ENCODE assay signal across 1 cellular context in the genomic region with DNA sequence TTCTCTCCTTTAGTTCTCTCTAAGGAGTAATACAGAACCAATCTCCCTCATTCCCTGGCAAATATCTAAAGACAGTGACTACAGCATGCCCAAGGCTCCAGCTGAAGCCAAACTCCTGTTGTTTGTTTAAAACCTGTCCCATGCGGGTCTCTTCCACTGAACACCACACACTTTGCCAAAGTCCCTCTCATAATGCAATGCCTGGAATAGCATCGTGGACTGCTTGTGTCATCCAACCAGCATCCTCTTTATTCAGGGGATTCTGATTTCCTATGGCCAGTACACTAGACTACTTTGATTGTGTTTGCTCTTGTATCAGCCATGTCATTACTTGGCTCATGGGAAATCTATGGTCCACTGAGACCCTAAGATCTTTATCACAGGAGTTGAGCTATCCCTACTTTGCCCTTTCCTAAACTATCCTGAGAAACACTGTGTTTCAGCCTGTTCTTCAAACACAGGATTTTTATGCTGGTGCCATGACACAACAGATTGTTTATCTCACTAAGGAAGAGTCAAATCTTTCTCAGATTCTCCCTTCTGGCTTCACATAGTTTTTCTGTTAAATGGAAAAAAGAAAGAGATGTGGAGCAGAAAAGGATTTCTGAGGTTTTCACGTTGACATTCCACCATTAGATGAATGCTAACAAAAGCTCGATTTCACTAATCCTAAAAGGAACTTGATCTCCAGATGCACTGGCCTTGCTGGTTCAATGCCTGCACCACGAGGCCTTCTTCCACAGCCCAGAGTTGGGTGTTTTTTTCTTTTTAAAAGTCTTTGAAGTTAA.
A peak's percentile ranks its signal among the peaks of the same experiment; 100 is the strongest.
TF ChIP-seq lines count a peak whose summit lies in the region.

No MANE protein-coding gene starts in this region.

TF ChIP-seq in K562, 482 proteins besides CTCF, POLR2A, EP300 and RAD21:
- TF ChIP-seq NFE2 (IDR thresholded peaks at IDR 0.05; ENCODE audit: low read depth) (peak; percentile 32; the same call in 1 of the 2 replicates), C11orf30 (IDR thresholded peaks at IDR 0.05; ENCODE audit: low read depth) (peak; percentile 25; the same call in 1 of the 2 replicates), SMARCB1 (IDR thresholded peaks at IDR 0.05; ENCODE audit: insufficient read length, low read depth) (no peak), KDM1A (IDR thresholded peaks at IDR 0.05) (peak in 1 of 2 experiments; percentile 53; a peak in 2 of 4 replicates), MAFG (tag; conservative IDR thresholded peaks at IDR 0.05) (peak; percentile 37; the same call in 1 of the 2 replicates)
- TF ChIP-seq, protein P1, sequence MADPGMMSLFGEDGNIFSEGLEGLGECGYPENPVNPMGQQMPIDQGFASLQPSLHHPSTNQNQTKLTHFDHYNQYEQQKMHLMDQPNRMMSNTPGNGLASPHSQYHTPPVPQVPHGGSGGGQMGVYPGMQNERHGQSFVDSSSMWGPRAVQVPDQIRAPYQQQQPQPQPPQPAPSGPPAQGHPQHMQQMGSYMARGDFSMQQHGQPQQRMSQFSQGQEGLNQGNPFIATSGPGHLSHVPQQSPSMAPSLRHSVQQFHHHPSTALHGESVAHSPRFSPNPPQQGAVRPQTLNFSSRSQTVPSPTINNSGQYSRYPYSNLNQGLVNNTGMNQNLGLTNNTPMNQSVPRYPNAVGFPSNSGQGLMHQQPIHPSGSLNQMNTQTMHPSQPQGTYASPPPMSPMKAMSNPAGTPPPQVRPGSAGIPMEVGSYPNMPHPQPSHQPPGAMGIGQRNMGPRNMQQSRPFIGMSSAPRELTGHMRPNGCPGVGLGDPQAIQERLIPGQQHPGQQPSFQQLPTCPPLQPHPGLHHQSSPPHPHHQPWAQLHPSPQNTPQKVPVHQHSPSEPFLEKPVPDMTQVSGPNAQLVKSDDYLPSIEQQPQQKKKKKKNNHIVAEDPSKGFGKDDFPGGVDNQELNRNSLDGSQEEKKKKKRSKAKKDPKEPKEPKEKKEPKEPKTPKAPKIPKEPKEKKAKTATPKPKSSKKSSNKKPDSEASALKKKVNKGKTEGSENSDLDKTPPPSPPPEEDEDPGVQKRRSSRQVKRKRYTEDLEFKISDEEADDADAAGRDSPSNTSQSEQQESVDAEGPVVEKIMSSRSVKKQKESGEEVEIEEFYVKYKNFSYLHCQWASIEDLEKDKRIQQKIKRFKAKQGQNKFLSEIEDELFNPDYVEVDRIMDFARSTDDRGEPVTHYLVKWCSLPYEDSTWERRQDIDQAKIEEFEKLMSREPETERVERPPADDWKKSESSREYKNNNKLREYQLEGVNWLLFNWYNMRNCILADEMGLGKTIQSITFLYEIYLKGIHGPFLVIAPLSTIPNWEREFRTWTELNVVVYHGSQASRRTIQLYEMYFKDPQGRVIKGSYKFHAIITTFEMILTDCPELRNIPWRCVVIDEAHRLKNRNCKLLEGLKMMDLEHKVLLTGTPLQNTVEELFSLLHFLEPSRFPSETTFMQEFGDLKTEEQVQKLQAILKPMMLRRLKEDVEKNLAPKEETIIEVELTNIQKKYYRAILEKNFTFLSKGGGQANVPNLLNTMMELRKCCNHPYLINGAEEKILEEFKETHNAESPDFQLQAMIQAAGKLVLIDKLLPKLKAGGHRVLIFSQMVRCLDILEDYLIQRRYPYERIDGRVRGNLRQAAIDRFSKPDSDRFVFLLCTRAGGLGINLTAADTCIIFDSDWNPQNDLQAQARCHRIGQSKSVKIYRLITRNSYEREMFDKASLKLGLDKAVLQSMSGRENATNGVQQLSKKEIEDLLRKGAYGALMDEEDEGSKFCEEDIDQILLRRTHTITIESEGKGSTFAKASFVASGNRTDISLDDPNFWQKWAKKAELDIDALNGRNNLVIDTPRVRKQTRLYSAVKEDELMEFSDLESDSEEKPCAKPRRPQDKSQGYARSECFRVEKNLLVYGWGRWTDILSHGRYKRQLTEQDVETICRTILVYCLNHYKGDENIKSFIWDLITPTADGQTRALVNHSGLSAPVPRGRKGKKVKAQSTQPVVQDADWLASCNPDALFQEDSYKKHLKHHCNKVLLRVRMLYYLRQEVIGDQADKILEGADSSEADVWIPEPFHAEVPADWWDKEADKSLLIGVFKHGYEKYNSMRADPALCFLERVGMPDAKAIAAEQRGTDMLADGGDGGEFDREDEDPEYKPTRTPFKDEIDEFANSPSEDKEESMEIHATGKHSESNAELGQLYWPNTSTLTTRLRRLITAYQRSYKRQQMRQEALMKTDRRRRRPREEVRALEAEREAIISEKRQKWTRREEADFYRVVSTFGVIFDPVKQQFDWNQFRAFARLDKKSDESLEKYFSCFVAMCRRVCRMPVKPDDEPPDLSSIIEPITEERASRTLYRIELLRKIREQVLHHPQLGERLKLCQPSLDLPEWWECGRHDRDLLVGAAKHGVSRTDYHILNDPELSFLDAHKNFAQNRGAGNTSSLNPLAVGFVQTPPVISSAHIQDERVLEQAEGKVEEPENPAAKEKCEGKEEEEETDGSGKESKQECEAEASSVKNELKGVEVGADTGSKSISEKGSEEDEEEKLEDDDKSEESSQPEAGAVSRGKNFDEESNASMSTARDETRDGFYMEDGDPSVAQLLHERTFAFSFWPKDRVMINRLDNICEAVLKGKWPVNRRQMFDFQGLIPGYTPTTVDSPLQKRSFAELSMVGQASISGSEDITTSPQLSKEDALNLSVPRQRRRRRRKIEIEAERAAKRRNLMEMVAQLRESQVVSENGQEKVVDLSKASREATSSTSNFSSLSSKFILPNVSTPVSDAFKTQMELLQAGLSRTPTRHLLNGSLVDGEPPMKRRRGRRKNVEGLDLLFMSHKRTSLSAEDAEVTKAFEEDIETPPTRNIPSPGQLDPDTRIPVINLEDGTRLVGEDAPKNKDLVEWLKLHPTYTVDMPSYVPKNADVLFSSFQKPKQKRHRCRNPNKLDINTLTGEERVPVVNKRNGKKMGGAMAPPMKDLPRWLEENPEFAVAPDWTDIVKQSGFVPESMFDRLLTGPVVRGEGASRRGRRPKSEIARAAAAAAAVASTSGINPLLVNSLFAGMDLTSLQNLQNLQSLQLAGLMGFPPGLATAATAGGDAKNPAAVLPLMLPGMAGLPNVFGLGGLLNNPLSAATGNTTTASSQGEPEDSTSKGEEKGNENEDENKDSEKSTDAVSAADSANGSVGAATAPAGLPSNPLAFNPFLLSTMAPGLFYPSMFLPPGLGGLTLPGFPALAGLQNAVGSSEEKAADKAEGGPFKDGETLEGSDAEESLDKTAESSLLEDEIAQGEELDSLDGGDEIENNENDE (IDR thresholded peaks at IDR 0.05; ENCODE audit: low read depth, low read length): no peak
